ENCODE assay signal across 21 cellular contexts in the genomic region with DNA sequence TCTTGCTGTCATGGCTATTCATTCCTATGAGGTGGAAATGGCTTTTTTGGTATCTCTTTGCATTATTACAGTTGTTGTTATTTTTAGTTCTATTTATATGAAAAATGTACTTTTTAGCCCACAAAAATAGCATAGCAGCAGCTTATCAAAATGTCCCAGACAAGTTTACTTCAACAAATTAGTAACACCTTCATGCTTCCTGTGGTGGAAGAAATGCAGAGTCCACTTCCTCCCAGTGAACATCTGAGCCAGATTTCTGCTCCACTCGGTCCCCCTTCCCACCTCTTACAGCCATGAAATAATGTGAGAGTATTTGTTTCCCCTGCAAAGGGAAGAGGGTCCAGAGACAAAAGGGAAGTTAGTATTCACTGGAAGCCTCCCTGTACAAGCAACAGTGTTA.
DNase-seq lines count a peak whose midpoint lies in the region; ATAC-seq, FAIRE-seq and TF ChIP-seq lines count a peak whose summit lies in the region.
"Had no signal": no experiment of that assay in that cellular context is flagged by ENCODE, and none has a peak within 500 bp of the region (broad histone marks: within the 10 kb centered on the region; RNA-seq: fewer than 3 reads in every experiment).

No MANE protein-coding gene starts in this region.

- H3K4me2 ChIP-seq in K562 (ENCODE audit: insufficient read depth, low read length), result no peak overlapping the region

- no peaks in the 10 kb centered on the region for H3K79me2 ChIP-seq in K562 (ENCODE audit: control insufficient read depth, insufficient read depth, low read length)

- H3K4me1 ChIP-seq in K562 (replicated peaks in 1 of 2; ENCODE audit: control insufficient read depth in 2 of 2, insufficient read depth in 2 of 2, low read length in 2 of 2) (peaks cover 0 to 3% of the 10 kb centered on the region in 2 experiments; a peak in 2 of 5 replicates), mesodermal cell (ENCODE audit: control insufficient read depth, insufficient read depth, low read length, poor library complexity, severe bottlenecking) (peaks cover 11% of the 10 kb centered on the region), uterus (peaks cover 0 to 13% of the 10 kb centered on the region in 2 donors)

- H3K4me3 Mint-ChIP-seq in activated CD4-positive, alpha-beta T cell treated with anti-CD3 and anti-CD28 coated beads, Interleukin-2, amount 10 ng/mL, durations not matched to agents 7 days and 5 days, result no peak overlapping the region
- H3K4me3 Mint-ChIP-seq: CD8-positive, alpha-beta T cell had no signal

- no peak overlapping the region for H3K9ac ChIP-seq in K562 (ENCODE audit: insufficient read depth in 1 of 2, low read depth in 2 of 2, low read length in 2 of 2)

- H3K9me3 ChIP-seq in K562 (replicated peaks; ENCODE audit: control insufficient read depth, insufficient read depth, low read depth, low read length) (no peaks in the 10 kb centered on the region; the same call in 1 of the 2 replicates), mesodermal cell (ENCODE audit: control insufficient read depth, low read length) (no peaks in the 10 kb centered on the region), uterus (no peaks in the 10 kb centered on the region)

- TF ChIP-seq POLR2A in K562 (conservative IDR thresholded peaks at IDR 0.05) (no peak), uterus (IDR thresholded peaks at IDR 0.05) (no peak)

- WGBS in K562 (ENCODE audit: insufficient coverage, low coverage, missing lambda C conversion rate), result 0% methylated on average over 1 of the region's 1 CpG
- WGBS in mesodermal cell (ENCODE audit: insufficient coverage in 2 of 2), 2 experiments, result no CpG with 5 or more reads among the region's 1 CpG

- H3K27ac Mint-ChIP-seq in activated CD4-positive, alpha-beta T cell treated with anti-CD3 and anti-CD28 coated beads, Interleukin-2, amount 10 ng/mL, durations not matched to agents 7 days and 5 days, result no peak overlapping the region
- H3K27ac Mint-ChIP-seq: CD8-positive, alpha-beta T cell had no signal

- no peak for FAIRE-seq in K562 (lab: Jason Lieb, UNC)
- FAIRE-seq: GM12891 had no signal

- no peaks in the 10 kb centered on the region for H4K20me1 ChIP-seq in K562 (replicated peaks; ENCODE audit: control insufficient read depth, insufficient read depth, low read length)

- no peaks in the 10 kb centered on the region for H3K9me3 Mint-ChIP-seq in activated CD4-positive, alpha-beta T cell treated with anti-CD3 and anti-CD28 coated beads, Interleukin-2, amount 10 ng/mL, durations not matched to agents 7 days and 5 days
- H3K9me3 Mint-ChIP-seq: CD8-positive, alpha-beta T cell had no signal

- H3K36me3 ChIP-seq in K562 (ENCODE audit: control insufficient read depth, insufficient read depth, low read length) (no peaks in the 10 kb centered on the region), mesodermal cell (ENCODE audit: control insufficient read depth, insufficient read depth, low read length) (no peaks in the 10 kb centered on the region), uterus (no peaks in the 10 kb centered on the region)

- no TSS peak for BruUV-seq in K562 (replicated peaks; lab: Mats Ljungman, UMichigan)

- peak; percentile 28 for DNase-seq in OCI-M1 (lab: John Stamatoyannopoulos, UW)
- no peak for DNase-seq in K562 (ENCODE audit: extremely low read depth in 1 of 4, low spot score in 3 of 4)
- DNase-seq in uterus, result no peak
- DNase-seq in activated CD4-positive, alpha-beta T cell treated with anti-CD3 and anti-CD28 coated beads, Interleukin-2, amount 10 ng/mL, durations not matched to agents 7 days and 5 days, result no peak
- no peak for DNase-seq in ecto neural progenitor cell (ENCODE audit: low spot score)
- DNase-seq: CD8-positive, alpha-beta T cell; DMS79 treated with DMSO at 0.1 percent for 48 hours; GF-D8; KBM-7; NCI-H2029; NCI-H446 treated with DMSO at 0.1 percent for 48 hours; NCI-H526; NCI-H82; SHP77 treated with DMSO at 0.1 percent for 48 hours had no signal

- H3K36me3 Mint-ChIP-seq in activated CD4-positive, alpha-beta T cell treated with anti-CD3 and anti-CD28 coated beads, Interleukin-2, amount 10 ng/mL, durations not matched to agents 7 days and 5 days (ENCODE audit: low read depth), result no peaks in the 10 kb centered on the region
- H3K36me3 Mint-ChIP-seq: CD8-positive, alpha-beta T cell had no signal

- H3K27me3 ChIP-seq in K562 (ENCODE audit: control insufficient read depth in 2 of 2, insufficient read depth in 2 of 2, low read length in 2 of 2) (no peaks in the 10 kb centered on the region), uterus (no peaks in the 10 kb centered on the region)

- H3K9me1 ChIP-seq in K562 (ENCODE audit: control insufficient read depth, insufficient read depth, low read length), result no peaks in the 10 kb centered on the region

- no peak for TF ChIP-seq RAD21 in K562 (CRISPR knock-in tag; conservative IDR thresholded peaks at IDR 0.05 in 1 of 2, IDR thresholded peaks at IDR 0.05 in 1 of 2)

- H3K27me3 Mint-ChIP-seq in activated CD4-positive, alpha-beta T cell treated with anti-CD3 and anti-CD28 coated beads, Interleukin-2, amount 10 ng/mL, durations not matched to agents 7 days and 5 days, result no peaks in the 10 kb centered on the region

- POLR2A ChIA-PET in K562 (lab: Yijun Ruan, JAX), result interaction anchor here (0.6 kb wide), 2 partner anchors 12 to 710 kb away, joined by 3 to 4 read pairs; no protein-coding TSS in a partner anchor
- POLR2A ChIA-PET in activated CD4-positive, alpha-beta T cell treated with anti-CD3 and anti-CD28 coated beads, Interleukin-2, amount 10 ng/mL, durations not matched to agents 7 days and 5 days (lab: Charles Lee), result no interaction called here

- H3K4me1 Mint-ChIP-seq in activated CD4-positive, alpha-beta T cell treated with anti-CD3 and anti-CD28 coated beads, Interleukin-2, amount 10 ng/mL, durations not matched to agents 7 days and 5 days, result no peaks in the 10 kb centered on the region

- TF ChIP-seq EP300 in K562 (IDR thresholded peaks at IDR 0.05; ENCODE audit: low read length), result no peak

- CTCF ChIA-PET in K562 (lab: Yijun Ruan, JAX; ENCODE audit: low intra/inter-chr PET ratio), result no interaction called here
- CTCF ChIA-PET in activated CD4-positive, alpha-beta T cell treated with anti-CD3 and anti-CD28 coated beads, Interleukin-2, amount 10 ng/mL, durations not matched to agents 7 days and 5 days (lab: Charles Lee), result no interaction called here

- H3K4me3 ChIP-seq in K562 (no peak overlapping the region), mesodermal cell (ENCODE audit: extremely low read depth, insufficient read depth, low read length, poor library complexity, severe bottlenecking) (no peak overlapping the region), uterus (no peak overlapping the region)

- H3K27ac ChIP-seq in K562 (ENCODE audit: extremely low read depth, low read depth, low read length) (no peak overlapping the region), mesodermal cell (ENCODE audit: low read depth, low read length, severe bottlenecking) (peak overlapping the region; percentile 3), uterus (peak overlapping the region; percentile 35 to 65)
- H3K27ac ChIP-seq: C4-2B, RWPE1 had no signal

- intact Hi-C loops in K562 (cut with micrococcal nuclease) (no loop called here), uterus (cut with DNase I; ENCODE audit: low total_unique reads) (no loop called here)

- in situ Hi-C loops in K562 (cut with MboI), result no loop called here

- no peak overlapping the region; the same call in 1 of the 2 replicates for H2AFZ ChIP-seq in K562 (ENCODE audit: low read depth, low read length)

- no peak for TF ChIP-seq CTCF in K562 (IDR thresholded peaks at IDR 0.05 in 2 of 3, conservative IDR thresholded peaks at IDR 0.05 in 1 of 3; ENCODE audit: insufficient read depth in 2 of 3, low read depth in 1 of 3, low read length in 3 of 3)
- TF ChIP-seq CTCF in uterus (IDR thresholded peaks at IDR 0.05), result no peak

- no peak for ATAC-seq in K562
- no peak for ATAC-seq in HG03460 (IDR thresholded peaks at IDR 0.05; ENCODE audit: unreplicated experiment)
- ATAC-seq: CD8-positive, alpha-beta T cell; HCT116; Panc1 had no signal

TF ChIP-seq in K562, 482 proteins besides CTCF, POLR2A, EP300 and RAD21:
- TF ChIP-seq SAP30 (IDR thresholded peaks at IDR 0.05; ENCODE audit: borderline replicate concordance, insufficient read depth, low read depth, low read length, poor library complexity, severe bottlenecking) (no peak), ZNF79 (CRISPR knock-in tag; IDR thresholded peaks at IDR 0.05; ENCODE audit: low read depth) (no peak), ZNF655 (CRISPR knock-in tag; IDR thresholded peaks at IDR 0.05) (no peak), CBX3 (IDR thresholded peaks at IDR 0.05; ENCODE audit: borderline replicate concordance in 1 of 2, low read length in 2 of 2) (no peak), TCF3 (CRISPR knock-in tag; IDR thresholded peaks at IDR 0.05) (peak; percentile 55; the same call in 1 of the 2 replicates), BMI1 (IDR thresholded peaks at IDR 0.05; ENCODE audit: low read length) (no peak), SPI1 (IDR thresholded peaks at IDR 0.05; ENCODE audit: borderline replicate concordance, low read depth, low read length) (peak; percentile 62; the same call in 1 of the 2 replicates), HEY1 (CRISPR knock-in tag; IDR thresholded peaks at IDR 0.05; ENCODE audit: borderline replicate concordance) (no peak), L3MBTL2 (IDR thresholded peaks at IDR 0.05) (no peak)
